11 cellular contexts compared by ENCODE assay signal in genomic region chr11:117948466-117948865, GRCh38. TPM values are rescaled to one million over a fixed set of nuclear protein-coding genes. Genes with fewer than 3 reads are reported as not detected.
DNase-seq lines count a peak whose midpoint lies in the region; ATAC-seq and TF ChIP-seq lines count a peak whose summit lies in the region.
"Not testable (repeated sequence)": the region's sequence is repeated elsewhere in the genome, so short reads cannot be mapped to it uniquely, and the experiment has no call there.
"Had no signal": no experiment of that assay in that cellular context is flagged by ENCODE, and none has a peak within 500 bp of the region (broad histone marks: within the 10 kb centered on the region; RNA-seq: fewer than 3 reads in every experiment).

No MANE protein-coding gene starts in this region.

- H3K9me3 Mint-ChIP-seq in CD8-positive, alpha-beta memory T cell; activated CD4-positive, alpha-beta T cell treated with anti-CD3 and anti-CD28 coated beads, Interleukin-2, amount 10 ng/mL, durations not matched to agents 24 days and 14 days; activated naive CD8-positive, alpha-beta T cell treated with anti-CD3 and anti-CD28 coated beads, Interleukin-2, amount 10 ng/mL, durations not matched to agents 7 days and 5 days; osteocyte (ENCODE audit: unreplicated experiment): not testable (repeated sequence)

- not testable (repeated sequence) for DNase-seq in CD8-positive, alpha-beta memory T cell; activated naive CD8-positive, alpha-beta T cell treated with anti-CD3 and anti-CD28 coated beads, Interleukin-2, amount 10 ng/mL, durations not matched to agents 7 days and 5 days
- DNase-seq in activated CD4-positive, alpha-beta T cell treated with anti-CD3 and anti-CD28 coated beads, Interleukin-2, amount 10 ng/mL, durations not matched to agents 24 days and 14 days, result peak; percentile 57
- DNase-seq in activated CD8-positive, alpha-beta memory T cell treated with anti-CD3 and anti-CD28 coated beads for 24 hours, result peak; percentile 47
- DNase-seq in right atrium auricular region (ENCODE audit: low spot score) (peak; percentile 53), osteocyte (ENCODE audit: extremely low spot score, unreplicated experiment) (peak; percentile 71)

- peaks cover 68 to 91% (median 91%) of the 10 kb centered on the region in 3 donors for H3K4me1 Mint-ChIP-seq in CD8-positive, alpha-beta memory T cell
- H3K4me1 Mint-ChIP-seq in activated CD4-positive, alpha-beta T cell treated with anti-CD3 and anti-CD28 coated beads, Interleukin-2, amount 10 ng/mL, durations not matched to agents 24 days and 14 days, result peaks cover 88% of the 10 kb centered on the region
- H3K4me1 Mint-ChIP-seq in activated naive CD8-positive, alpha-beta T cell treated with anti-CD3 and anti-CD28 coated beads, Interleukin-2, amount 10 ng/mL, durations not matched to agents 7 days and 5 days, result peaks cover 88% of the 10 kb centered on the region
- H3K4me1 Mint-ChIP-seq in osteocyte (ENCODE audit: unreplicated experiment), result not testable (repeated sequence)

- H3K36me3 Mint-ChIP-seq in CD8-positive, alpha-beta memory T cell; activated CD4-positive, alpha-beta T cell treated with anti-CD3 and anti-CD28 coated beads, Interleukin-2, amount 10 ng/mL, durations not matched to agents 24 days and 14 days (ENCODE audit: low read depth); activated naive CD8-positive, alpha-beta T cell treated with anti-CD3 and anti-CD28 coated beads, Interleukin-2, amount 10 ng/mL, durations not matched to agents 7 days and 5 days; osteocyte (ENCODE audit: unreplicated experiment): not testable (repeated sequence)

- intact Hi-C loops in activated CD4-positive, alpha-beta T cell treated with anti-CD3 and anti-CD28 coated beads, Interleukin-2, amount 10 ng/mL, durations not matched to agents 24 days and 14 days (cut with micrococcal nuclease), result loop anchor here (5.0 kb wide), 1 partner anchor 41 kb away; no protein-coding TSS in a partner anchor

- H3K27me3 ChIP-seq in CD8-positive, alpha-beta memory T cell (ENCODE audit: insufficient read depth, low read length, poor library complexity, severe bottlenecking); right atrium auricular region: not testable (repeated sequence)

- H3K27me3 Mint-ChIP-seq in CD8-positive, alpha-beta memory T cell; activated CD4-positive, alpha-beta T cell treated with anti-CD3 and anti-CD28 coated beads, Interleukin-2, amount 10 ng/mL, durations not matched to agents 24 days and 14 days; activated naive CD8-positive, alpha-beta T cell treated with anti-CD3 and anti-CD28 coated beads, Interleukin-2, amount 10 ng/mL, durations not matched to agents 7 days and 5 days: not testable (repeated sequence)
- peaks cover 38% of the 10 kb centered on the region for H3K27me3 Mint-ChIP-seq in osteocyte (ENCODE audit: unreplicated experiment)

- POLR2A ChIA-PET in CD8-positive, alpha-beta memory T cell (lab: Charles Lee), result interaction anchor here (0.7 to 1.3 kb wide), 3 partner anchors 17 to 104 kb away, joined by 3 to 4 read pairs (median 4); no protein-coding TSS in a partner anchor
- POLR2A ChIA-PET in activated naive CD8-positive, alpha-beta T cell treated with anti-CD3 and anti-CD28 coated beads, Interleukin-2, amount 10 ng/mL, durations not matched to agents 7 days and 5 days (lab: Charles Lee), result interaction anchor here (0.7 to 13.6 kb wide), 6 partner anchors 32 to 141 kb away, joined by 3 to 608 read pairs (median 22); partner anchors contain the start of genes FXYD2 and IL10RA

- H3K4me3 ChIP-seq in CD8-positive, alpha-beta memory T cell (ENCODE audit: low read length); right atrium auricular region: not testable (repeated sequence)

- not testable (repeated sequence) for H3K27ac ChIP-seq in CD8-positive, alpha-beta memory T cell (ENCODE audit: low read depth, low read length); right atrium auricular region

- not testable (repeated sequence) for TF ChIP-seq CTCF in right atrium auricular region (IDR thresholded peaks at IDR 0.05); osteocyte (IDR thresholded peaks at IDR 0.05)

- not testable (repeated sequence) for ATAC-seq in activated naive CD8-positive, alpha-beta T cell treated with anti-CD3 and anti-CD28 coated beads, Interleukin-2, amount 10 ng/mL, durations not matched to agents 7 days and 5 days (ENCODE audit: low read depth)

- peak overlapping the region in 4 of 7 donors; percentile 28 to 83 (median 42) for H3K4me3 Mint-ChIP-seq in CD8-positive, alpha-beta memory T cell
- H3K4me3 Mint-ChIP-seq in activated CD4-positive, alpha-beta T cell treated with anti-CD3 and anti-CD28 coated beads, Interleukin-2, amount 10 ng/mL, durations not matched to agents 24 days and 14 days; osteocyte (ENCODE audit: unreplicated experiment): not testable (repeated sequence)
- H3K4me3 Mint-ChIP-seq in activated naive CD8-positive, alpha-beta T cell treated with anti-CD3 and anti-CD28 coated beads, Interleukin-2, amount 10 ng/mL, durations not matched to agents 7 days and 5 days, result peak overlapping the region; percentile 21

- CTCF ChIA-PET in CD8-positive, alpha-beta memory T cell (lab: Charles Lee), result interaction anchor here (1.0 to 12.1 kb wide), 8 partner anchors 22 to 141 kb away, joined by 3 to 296 read pairs (median 66); partner anchors contain the start of genes FXYD2 and IL10RA

- peak overlapping the region in 5 of 8 donors; percentile 61 to 98 (median 91) for H3K27ac Mint-ChIP-seq in CD8-positive, alpha-beta memory T cell
- not testable (repeated sequence) for H3K27ac Mint-ChIP-seq in activated CD4-positive, alpha-beta T cell treated with anti-CD3 and anti-CD28 coated beads, Interleukin-2, amount 10 ng/mL, durations not matched to agents 24 days and 14 days; osteocyte (ENCODE audit: unreplicated experiment)
- peak overlapping the region; percentile 79 for H3K27ac Mint-ChIP-seq in activated naive CD8-positive, alpha-beta T cell treated with anti-CD3 and anti-CD28 coated beads, Interleukin-2, amount 10 ng/mL, durations not matched to agents 7 days and 5 days

- peaks cover 71% of the 10 kb centered on the region for H3K4me1 ChIP-seq in CD8-positive, alpha-beta memory T cell (ENCODE audit: insufficient read depth, low read length)
- H3K4me1 ChIP-seq in right atrium auricular region, result not testable (repeated sequence)

- H3K36me3 ChIP-seq in CD8-positive, alpha-beta memory T cell (ENCODE audit: insufficient read depth, low read length); right atrium auricular region: not testable (repeated sequence)

- H3K9me3 ChIP-seq in CD8-positive, alpha-beta memory T cell (ENCODE audit: low read length); right atrium auricular region: not testable (repeated sequence)

RNA-seq across cellular contexts. Expression of gene TMPRSS13, which starts 19.3 kb away (rescaled TPM):
- 1 to 10 TPM; 1.4 to 1.5 TPM for total RNA-seq in CD8-positive, alpha-beta memory T cell
- polyA plus RNA-seq in CD8-positive, alpha-beta memory T cell, result 1.5 TPM
- 1.2 and 1.5 TPM in 2 replicates for total RNA-seq in activated CD4-positive, alpha-beta T cell treated with anti-CD3 and anti-CD28 coated beads, Interleukin-2, amount 10 ng/mL, durations not matched to agents 24 days and 14 days
- 1 to 10 TPM; 2.7 to 5.0 TPM for total RNA-seq in activated naive CD8-positive, alpha-beta T cell treated with anti-CD3 and anti-CD28 coated beads, Interleukin-2, amount 10 ng/mL, durations not matched to agents 7 days and 5 days
- total RNA-seq in right atrium auricular region (not detected), osteocyte (not detected in 2 replicates)
- total RNA-seq: G401, HFFc6, HT1080 had no signal
- polyA plus RNA-seq: A549, AG04450 had no signal

RNA-seq across cellular contexts. Expression of gene IL10RA, which starts 37.7 kb away (rescaled TPM):
- total RNA-seq in CD8-positive, alpha-beta memory T cell, result 100 to 1,000 TPM; 120 to 122 TPM
- polyA plus RNA-seq in CD8-positive, alpha-beta memory T cell, result 659 TPM
- 86.6 and 89.9 TPM in 2 replicates for total RNA-seq in activated CD4-positive, alpha-beta T cell treated with anti-CD3 and anti-CD28 coated beads, Interleukin-2, amount 10 ng/mL, durations not matched to agents 24 days and 14 days
- 100 to 1,000 TPM; 304 TPM for total RNA-seq in activated naive CD8-positive, alpha-beta T cell treated with anti-CD3 and anti-CD28 coated beads, Interleukin-2, amount 10 ng/mL, durations not matched to agents 7 days and 5 days
- total RNA-seq in right atrium auricular region, result 10 to 100 TPM in 1 of 2 donors, 1 to 10 TPM in 1; 4.6 to 11.4 TPM
- total RNA-seq in osteocyte, result not detected in 2 replicates
- total RNA-seq: G401, HFFc6, HT1080 had no signal
- polyA plus RNA-seq: AG04450 had no signal
